37 cellular contexts compared by ENCODE assay signal in the genomic region with DNA sequence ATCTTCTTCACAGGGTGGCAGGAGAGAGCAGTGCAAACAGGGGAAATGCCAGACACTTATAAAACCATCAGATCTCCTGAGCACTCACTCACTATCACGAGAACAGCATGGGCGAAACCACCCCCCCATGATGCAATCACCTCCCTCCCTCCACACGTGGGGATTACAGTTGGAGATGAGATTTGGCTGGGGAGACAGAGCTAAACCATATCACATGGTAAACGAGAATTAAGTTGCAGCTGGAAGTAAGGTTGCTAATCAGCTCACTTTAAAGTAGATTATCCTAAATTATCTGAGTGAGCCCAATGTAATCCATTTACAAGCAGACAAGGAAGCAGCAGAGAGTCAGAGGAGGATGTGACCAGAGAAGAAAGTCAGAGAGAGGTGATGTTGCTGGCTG.
DNase-seq lines count a peak whose midpoint lies in the region; ATAC-seq, FAIRE-seq and TF ChIP-seq lines count a peak whose summit lies in the region.
"Had no signal": no experiment of that assay in that cellular context is flagged by ENCODE, and none has a peak within 500 bp of the region (broad histone marks: within the 10 kb centered on the region; RNA-seq: fewer than 3 reads in every experiment).

No MANE protein-coding gene starts in this region.

- no peaks in the 10 kb centered on the region; a peak in 1 of 5 replicates for H3K27me3 ChIP-seq in K562 (ENCODE audit: control insufficient read depth in 2 of 2, insufficient read depth in 2 of 2, low read length in 2 of 2)
- H3K27me3 ChIP-seq: cardiac muscle cell, neural progenitor cell, uterus had no signal

- in situ Hi-C loops in K562 (cut with MboI) = loop anchor here (10.0 kb wide), 1 partner anchor 824 kb away; no protein-coding TSS in a partner anchor

- no peaks in the 10 kb centered on the region for H3K9me1 ChIP-seq in K562 (ENCODE audit: control insufficient read depth, insufficient read depth, low read length)

- TF ChIP-seq POLR2A in K562 (conservative IDR thresholded peaks at IDR 0.05) = no peak

- no peak overlapping the region for H3K27ac Mint-ChIP-seq in activated CD4-positive, alpha-beta T cell treated with anti-CD3 and anti-CD28 coated beads, Interleukin-2, amount 10 ng/mL, durations not matched to agents 24 days and 14 days
- H3K27ac Mint-ChIP-seq in activated CD4-positive, alpha-beta T cell treated with anti-CD3 and anti-CD28 coated beads, Interleukin-2, amount 10 ng/mL, durations not matched to agents 7 days and 5 days = no peak overlapping the region
- H3K27ac Mint-ChIP-seq: activated B cell treated with CpG ODN at 0.5 μM for 24 hours; activated CD8-positive, alpha-beta memory T cell treated with anti-CD3 and anti-CD28 coated beads, Interleukin-2, amount 10 ng/mL, durations not matched to agents 7 days and 5 days; CD4-positive, CD25-positive, alpha-beta regulatory T cell; neural progenitor cell; stimulated activated naive CD8-positive, alpha-beta T cell treated with anti-CD3 and anti-CD28 coated beads, Interleukin-15, Interleukin-2, amounts not matched to agents 100 ng/mL and 50 ng/mL, for 24 hours had no signal

- TF ChIP-seq RAD21 in K562 (CRISPR knock-in tag; conservative IDR thresholded peaks at IDR 0.05 in 1 of 2, IDR thresholded peaks at IDR 0.05 in 1 of 2) = no peak

- 0% methylated on average over 4 of the region's 4 CpGs for WGBS in K562 (ENCODE audit: insufficient coverage, low coverage, missing lambda C conversion rate)

- no peaks in the 10 kb centered on the region for H3K36me3 ChIP-seq in K562 (ENCODE audit: control insufficient read depth, insufficient read depth, low read length)
- H3K36me3 ChIP-seq: cardiac muscle cell, left ventricle myocardium inferior, neural progenitor cell, thoracic aorta, uterus had no signal

- no peaks in the 10 kb centered on the region for H3K9me3 Mint-ChIP-seq in activated CD4-positive, alpha-beta T cell treated with anti-CD3 and anti-CD28 coated beads, Interleukin-2, amount 10 ng/mL, durations not matched to agents 24 days and 14 days
- H3K9me3 Mint-ChIP-seq in activated CD4-positive, alpha-beta T cell treated with anti-CD3 and anti-CD28 coated beads, Interleukin-2, amount 10 ng/mL, durations not matched to agents 7 days and 5 days = no peaks in the 10 kb centered on the region
- H3K9me3 Mint-ChIP-seq: neural progenitor cell; stimulated activated naive CD8-positive, alpha-beta T cell treated with anti-CD3 and anti-CD28 coated beads, Interleukin-15, Interleukin-2, amounts not matched to agents 100 ng/mL and 50 ng/mL, for 24 hours had no signal

- no peak overlapping the region for H3K4me3 Mint-ChIP-seq in activated CD4-positive, alpha-beta T cell treated with anti-CD3 and anti-CD28 coated beads, Interleukin-2, amount 10 ng/mL, durations not matched to agents 24 days and 14 days
- no peak overlapping the region for H3K4me3 Mint-ChIP-seq in activated CD4-positive, alpha-beta T cell treated with anti-CD3 and anti-CD28 coated beads, Interleukin-2, amount 10 ng/mL, durations not matched to agents 7 days and 5 days
- H3K4me3 Mint-ChIP-seq: activated B cell treated with CpG ODN at 0.5 μM for 24 hours; activated CD8-positive, alpha-beta memory T cell treated with anti-CD3 and anti-CD28 coated beads, Interleukin-2, amount 10 ng/mL, durations not matched to agents 7 days and 5 days; CD4-positive, CD25-positive, alpha-beta regulatory T cell; neural progenitor cell; stimulated activated naive CD8-positive, alpha-beta T cell treated with anti-CD3 and anti-CD28 coated beads, Interleukin-15, Interleukin-2, amounts not matched to agents 100 ng/mL and 50 ng/mL, for 24 hours had no signal

- ATAC-seq in K562 (no peak), GM21737 (IDR thresholded peaks at IDR 0.05; ENCODE audit: unreplicated experiment) (no peak), GM21360 (IDR thresholded peaks at IDR 0.05; ENCODE audit: unreplicated experiment) (no peak)
- ATAC-seq: activated CD8-positive, alpha-beta memory T cell treated with anti-CD3 and anti-CD28 coated beads, Interleukin-2, amount 10 ng/mL, durations not matched to agents 7 days and 5 days; Panc1; sciatic nerve had no signal

- H3K4me1 Mint-ChIP-seq in activated CD4-positive, alpha-beta T cell treated with anti-CD3 and anti-CD28 coated beads, Interleukin-2, amount 10 ng/mL, durations not matched to agents 24 days and 14 days = no peaks in the 10 kb centered on the region
- H3K4me1 Mint-ChIP-seq in activated CD4-positive, alpha-beta T cell treated with anti-CD3 and anti-CD28 coated beads, Interleukin-2, amount 10 ng/mL, durations not matched to agents 7 days and 5 days = no peaks in the 10 kb centered on the region
- H3K4me1 Mint-ChIP-seq: CD4-positive, CD25-positive, alpha-beta regulatory T cell had no signal

- H4K20me1 ChIP-seq in K562 (replicated peaks; ENCODE audit: control insufficient read depth, insufficient read depth, low read length) = no peaks in the 10 kb centered on the region

- H3K4me1 ChIP-seq in K562 (replicated peaks in 1 of 2; ENCODE audit: control insufficient read depth in 2 of 2, insufficient read depth in 2 of 2, low read length in 2 of 2) = no peaks in the 10 kb centered on the region
- H3K4me1 ChIP-seq: uterus had no signal

- no peaks in the 10 kb centered on the region for H3K36me3 Mint-ChIP-seq in activated CD4-positive, alpha-beta T cell treated with anti-CD3 and anti-CD28 coated beads, Interleukin-2, amount 10 ng/mL, durations not matched to agents 24 days and 14 days (ENCODE audit: low read depth)
- no peaks in the 10 kb centered on the region for H3K36me3 Mint-ChIP-seq in activated CD4-positive, alpha-beta T cell treated with anti-CD3 and anti-CD28 coated beads, Interleukin-2, amount 10 ng/mL, durations not matched to agents 7 days and 5 days (ENCODE audit: low read depth)
- H3K36me3 Mint-ChIP-seq: activated CD8-positive, alpha-beta memory T cell treated with anti-CD3 and anti-CD28 coated beads, Interleukin-2, amount 10 ng/mL, durations not matched to agents 7 days and 5 days; CD4-positive, CD25-positive, alpha-beta regulatory T cell; neural progenitor cell had no signal

- no peak overlapping the region for H2AFZ ChIP-seq in K562 (ENCODE audit: low read depth, low read length)
- H2AFZ ChIP-seq: neural progenitor cell had no signal

- TF ChIP-seq CTCF in K562 (IDR thresholded peaks at IDR 0.05 in 2 of 3, conservative IDR thresholded peaks at IDR 0.05 in 1 of 3; ENCODE audit: insufficient read depth in 2 of 3, low read depth in 1 of 3, low read length in 3 of 3) (no peak), retinal pigment epithelial cell (conservative IDR thresholded peaks at IDR 0.05; ENCODE audit: low read depth, low read length) (no peak)

- BruUV-seq in K562 (replicated peaks; lab: Mats Ljungman, UMichigan) = no TSS peak

- H3K9ac ChIP-seq in K562 (ENCODE audit: insufficient read depth in 1 of 2, low read depth in 2 of 2, low read length in 2 of 2) = no peak overlapping the region
- H3K9ac ChIP-seq: neural progenitor cell had no signal

- intact Hi-C loops in activated CD4-positive, alpha-beta T cell treated with anti-CD3 and anti-CD28 coated beads, Interleukin-2, amount 10 ng/mL, durations not matched to agents 24 days and 14 days (cut with micrococcal nuclease) = loop anchor here (10.0 kb wide), 1 partner anchor 124 kb away; no protein-coding TSS in a partner anchor
- intact Hi-C loops in K562 (cut with micrococcal nuclease) = no loop called here

- POLR2A ChIA-PET in activated CD4-positive, alpha-beta T cell treated with anti-CD3 and anti-CD28 coated beads, Interleukin-2, amount 10 ng/mL, durations not matched to agents 7 days and 5 days (lab: Charles Lee) = no interaction called here
- POLR2A ChIA-PET in K562 (lab: Yijun Ruan, JAX) = no interaction called here

- CTCF ChIA-PET in activated CD4-positive, alpha-beta T cell treated with anti-CD3 and anti-CD28 coated beads, Interleukin-2, amount 10 ng/mL, durations not matched to agents 7 days and 5 days (lab: Charles Lee) = no interaction called here
- CTCF ChIA-PET in K562 (lab: Yijun Ruan, JAX; ENCODE audit: low intra/inter-chr PET ratio) = interaction anchor here (1.3 kb wide), 1 partner anchor 60 kb away, joined by 5 read pairs; no protein-coding TSS in a partner anchor

- H3K9me3 ChIP-seq in K562 (replicated peaks; ENCODE audit: control insufficient read depth, insufficient read depth, low read depth, low read length) = no peaks in the 10 kb centered on the region
- H3K9me3 ChIP-seq: left ventricle myocardium inferior, thoracic aorta, uterus had no signal

- DNase-seq in activated CD4-positive, alpha-beta T cell treated with anti-CD3 and anti-CD28 coated beads, Interleukin-2, amount 10 ng/mL, durations not matched to agents 24 days and 14 days = peak; percentile 31
- no peak for DNase-seq in activated CD4-positive, alpha-beta T cell treated with anti-CD3 and anti-CD28 coated beads, Interleukin-2, amount 10 ng/mL, durations not matched to agents 7 days and 5 days
- DNase-seq in NCI-H524 treated with DMSO at 0.1 percent for 48 hours (lab: John Stamatoyannopoulos, UW) (peak; percentile 64), K562 (ENCODE audit: extremely low read depth in 1 of 4, low spot score in 3 of 4) (no peak), retinal pigment epithelial cell (ENCODE audit: low read depth) (peak; percentile 62), T-helper 2 cell (no peak)
- DNase-seq: activated B cell treated with CpG ODN at 0.5 μM for 24 hours; activated CD8-positive, alpha-beta memory T cell treated with anti-CD3 and anti-CD28 coated beads, Interleukin-2, amount 10 ng/mL, durations not matched to agents 7 days and 5 days; activated T-cell treated with anti-CD3 and anti-CD28 coated beads, Interleukin-2, amount 50 U/mL, for 48 hours; AML-193; Calu3; CD4-positive, CD25-positive, alpha-beta regulatory T cell; effector CD4-positive, alpha-beta T cell; islet precursor cell; left ventricle myocardium inferior; NCI-H1092; NCI-H1694 treated with DMSO at 0.1 percent for 48 hours; NCI-H446 treated with DMSO at 0.1 percent for 48 hours; posterior cingulate gyrus; SHP77; stimulated activated CD8-positive, alpha-beta memory T cell treated with anti-CD3 and anti-CD28 coated beads, Interleukin-4, amount 100 ng/mL, for 48 hours; SW 1271; T1000; uterus had no signal

- peaks cover 2% of the 10 kb centered on the region for H3K27me3 Mint-ChIP-seq in activated CD4-positive, alpha-beta T cell treated with anti-CD3 and anti-CD28 coated beads, Interleukin-2, amount 10 ng/mL, durations not matched to agents 24 days and 14 days
- no peaks in the 10 kb centered on the region for H3K27me3 Mint-ChIP-seq in activated CD4-positive, alpha-beta T cell treated with anti-CD3 and anti-CD28 coated beads, Interleukin-2, amount 10 ng/mL, durations not matched to agents 7 days and 5 days
- H3K27me3 Mint-ChIP-seq: activated B cell treated with CpG ODN at 0.5 μM for 24 hours had no signal

- TF ChIP-seq EP300 in K562 (IDR thresholded peaks at IDR 0.05; ENCODE audit: low read length) = no peak

- no peaks in the 10 kb centered on the region for H3K79me2 ChIP-seq in K562 (ENCODE audit: control insufficient read depth, insufficient read depth, low read length)

- no peak overlapping the region for H3K4me2 ChIP-seq in K562 (ENCODE audit: insufficient read depth, low read length)
- H3K4me2 ChIP-seq: neural progenitor cell had no signal

- no peak overlapping the region for H3K27ac ChIP-seq in K562 (ENCODE audit: extremely low read depth, low read depth, low read length)
- H3K27ac ChIP-seq: cardiac muscle cell, HL-60, left ventricle myocardium inferior, neural progenitor cell, thoracic aorta, uterus had no signal

- FAIRE-seq in K562 (lab: Jason Lieb, UNC) = no peak
- FAIRE-seq: A204.1, astrocyte, colon, H1 had no signal

- H3K4me3 ChIP-seq in K562 (no peak overlapping the region), retinal pigment epithelial cell (ENCODE audit: low read length) (no peak overlapping the region)
- H3K4me3 ChIP-seq: cardiac muscle cell, left ventricle myocardium inferior, neural progenitor cell, thoracic aorta, uterus had no signal

Comparison
In these comparisons a context has a peak if more than half of its experiments do, and no peak if none do; other contexts are left out.
1. DNase-seq: peak in activated CD4-positive, alpha-beta T cell treated with anti-CD3 and anti-CD28 coated beads, Interleukin-2, amount 10 ng/mL, durations not matched to agents 24 days and 14 days (single experiment), NCI-H524 treated with DMSO at 0.1 percent for 48 hours (single experiment) and retinal pigment epithelial cell (single experiment); none in activated CD4-positive, alpha-beta T cell treated with anti-CD3 and anti-CD28 coated beads, Interleukin-2, amount 10 ng/mL, durations not matched to agents 7 days and 5 days (single experiment), K562 (0 of 4) and T-helper 2 cell (0 of 5).